ENCODE assay signal across 10 cellular contexts in the genomic region with DNA sequence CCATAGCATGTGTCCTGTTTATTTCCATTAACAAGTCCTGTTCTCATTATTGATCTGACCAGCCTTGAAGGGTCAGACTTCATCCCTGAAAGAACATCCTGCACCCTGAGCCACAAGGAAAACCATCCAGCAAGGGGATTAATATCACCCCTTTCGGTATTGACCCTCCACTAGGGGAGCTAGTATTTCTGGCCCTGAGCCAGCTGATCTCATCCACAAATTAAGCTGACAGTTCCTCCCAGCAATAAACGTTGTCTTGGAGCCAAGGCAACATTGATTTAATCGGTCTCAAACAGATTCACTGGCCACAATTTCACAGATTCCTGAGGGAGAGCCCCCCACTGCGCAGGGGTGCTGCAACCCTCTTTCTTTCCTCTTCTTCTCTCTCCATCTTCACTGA.
DNase-seq lines count a peak whose midpoint lies in the region; ATAC-seq and TF ChIP-seq lines count a peak whose summit lies in the region.
"Had no signal": no experiment of that assay in that cellular context is flagged by ENCODE, and none has a peak within 500 bp of the region (broad histone marks: within the 10 kb centered on the region; RNA-seq: fewer than 3 reads in every experiment).

No MANE protein-coding gene starts in this region.

- intact Hi-C loops in PC-3 (cut with micrococcal nuclease) = loop anchor here (1.0 kb wide), 1 partner anchor 40 kb away; no protein-coding TSS in a partner anchor
- intact Hi-C loops in left colon (cut with DNase I, micrococcal nuclease) = no loop called here

- POLR2A ChIA-PET in PC-3 (lab: Charles Lee; ENCODE audit: unreplicated experiment) = interaction anchor here (0.6 kb wide), 1 partner anchor 1377 kb away, joined by 3 read pairs; no protein-coding TSS in a partner anchor

- H3K27me3 ChIP-seq in PC-3 (ENCODE audit: low read length) = no peaks in the 10 kb centered on the region

- no peak overlapping the region for H2AFZ ChIP-seq in PC-3 (ENCODE audit: low read length)

- H3K27me3 Mint-ChIP-seq in HFFc6 (ENCODE audit: insufficient read depth) = peaks cover 3% of the 10 kb centered on the region

- ATAC-seq in PC-3 (no peak), left colon (no peak), HG03457 (IDR thresholded peaks at IDR 0.05; ENCODE audit: unreplicated experiment) (no peak)

- H3K4me2 ChIP-seq in PC-3 (ENCODE audit: low read length) = no peak overlapping the region

- no peaks in the 10 kb centered on the region for H3K79me2 ChIP-seq in PC-3 (ENCODE audit: low read length)

- no peaks in the 10 kb centered on the region for H3K36me3 Mint-ChIP-seq in HFFc6 (ENCODE audit: low read depth)
- H3K36me3 Mint-ChIP-seq: activated naive CD4-positive, alpha-beta T cell treated with anti-CD3 and anti-CD28 coated beads, Interleukin-2, amount 10 ng/mL, durations not matched to agents 7 days and 5 days had no signal

- no peak overlapping the region for H3K9ac ChIP-seq in PC-3 (ENCODE audit: low read length)

- no peaks in the 10 kb centered on the region for H4K20me1 ChIP-seq in PC-3 (ENCODE audit: low read length)

- H3K4me1 Mint-ChIP-seq in HFFc6 (ENCODE audit: low read depth) = no peaks in the 10 kb centered on the region
- H3K4me1 Mint-ChIP-seq: activated naive CD4-positive, alpha-beta T cell treated with anti-CD3 and anti-CD28 coated beads, Interleukin-2, amount 10 ng/mL, durations not matched to agents 7 days and 5 days had no signal

- H3K4me3 ChIP-seq in PC-3 (ENCODE audit: low read length) = no peak overlapping the region

- no peaks in the 10 kb centered on the region for H3F3A ChIP-seq in PC-3 (ENCODE audit: low read length, unreplicated experiment)

- TF ChIP-seq CTCF in HFFc6 (IDR thresholded peaks at IDR 0.05) (peak; percentile 19; the same call in 1 of the 2 replicates), PC-3 (conservative IDR thresholded peaks at IDR 0.05; ENCODE audit: low read depth, low read length) (peak; percentile 50)

- H3K36me3 ChIP-seq in PC-3 (ENCODE audit: low read depth, low read length) = no peaks in the 10 kb centered on the region

- no TSS peak for BruUV-seq in PC-3 (replicated peaks; lab: Mats Ljungman, UMichigan)

- peaks cover 8% of the 10 kb centered on the region; the same call in 1 of the 2 replicates for H3K4me1 ChIP-seq in PC-3 (ENCODE audit: insufficient read depth, low read length)

- H3K27ac ChIP-seq in PC-3 (ENCODE audit: low read length) = no peak overlapping the region

- CTCF ChIA-PET in PC-3 (lab: Charles Lee) = interaction anchor here (0.5 to 0.6 kb wide), 2 partner anchors 87 to 145 kb away, joined by 3 to 4 read pairs; no protein-coding TSS in a partner anchor

- H3K9me2 ChIP-seq in PC-3 (replicated peaks; ENCODE audit: low read length) = no peaks in the 10 kb centered on the region

- H3K4me3 Mint-ChIP-seq in HFFc6 = no peak overlapping the region
- H3K4me3 Mint-ChIP-seq: activated naive CD4-positive, alpha-beta T cell treated with anti-CD3 and anti-CD28 coated beads, Interleukin-2, amount 10 ng/mL, durations not matched to agents 7 days and 5 days had no signal

- H3K9me3 ChIP-seq in PC-3 (ENCODE audit: low read length) = no peaks in the 10 kb centered on the region

- peaks cover 6% of the 10 kb centered on the region for H3K9me3 Mint-ChIP-seq in HFFc6
- H3K9me3 Mint-ChIP-seq: activated naive CD4-positive, alpha-beta T cell treated with anti-CD3 and anti-CD28 coated beads, Interleukin-2, amount 10 ng/mL, durations not matched to agents 7 days and 5 days had no signal

- DNase-seq in EH (ENCODE audit: low read depth) (peak; percentile 6), HFFc6 (no peak), PC-3 (peak; percentile 40), iPS-NIHi11 (ENCODE audit: low spot score) (peak; percentile 52), left colon (no peak)
- DNase-seq in stimulated activated CD4-positive, alpha-beta T cell treated with anti-CD3 and anti-CD28 coated beads, Interleukin-12 subunit alpha, Interleukin-12 subunit beta, amount 100 ng/mL, for 4 hours = no peak
- DNase-seq: activated naive CD4-positive, alpha-beta T cell treated with anti-CD3 and anti-CD28 coated beads, Interleukin-2, amount 10 ng/mL, durations not matched to agents 7 days and 5 days; mesenchymal stem cell; NCI-H1092 treated with DMSO at 0.1 percent for 48 hours had no signal

- no peak overlapping the region for H3K27ac Mint-ChIP-seq in HFFc6
- H3K27ac Mint-ChIP-seq: activated naive CD4-positive, alpha-beta T cell treated with anti-CD3 and anti-CD28 coated beads, Interleukin-2, amount 10 ng/mL, durations not matched to agents 7 days and 5 days had no signal

Comparison
In these comparisons a context has a peak if more than half of its experiments do, and no peak if none do; other contexts are left out.
1. DNase-seq: peak in EH (single experiment), PC-3 (single experiment) and iPS-NIHi11 (single experiment); none in HFFc6 (single experiment), left colon (0 of 2) and stimulated activated CD4-positive, alpha-beta T cell treated with anti-CD3 and anti-CD28 coated beads, Interleukin-12 subunit alpha, Interleukin-12 subunit beta, amount 100 ng/mL, for 4 hours (single experiment).